1 cellular context compared by ENCODE assay signal in the genomic region with DNA sequence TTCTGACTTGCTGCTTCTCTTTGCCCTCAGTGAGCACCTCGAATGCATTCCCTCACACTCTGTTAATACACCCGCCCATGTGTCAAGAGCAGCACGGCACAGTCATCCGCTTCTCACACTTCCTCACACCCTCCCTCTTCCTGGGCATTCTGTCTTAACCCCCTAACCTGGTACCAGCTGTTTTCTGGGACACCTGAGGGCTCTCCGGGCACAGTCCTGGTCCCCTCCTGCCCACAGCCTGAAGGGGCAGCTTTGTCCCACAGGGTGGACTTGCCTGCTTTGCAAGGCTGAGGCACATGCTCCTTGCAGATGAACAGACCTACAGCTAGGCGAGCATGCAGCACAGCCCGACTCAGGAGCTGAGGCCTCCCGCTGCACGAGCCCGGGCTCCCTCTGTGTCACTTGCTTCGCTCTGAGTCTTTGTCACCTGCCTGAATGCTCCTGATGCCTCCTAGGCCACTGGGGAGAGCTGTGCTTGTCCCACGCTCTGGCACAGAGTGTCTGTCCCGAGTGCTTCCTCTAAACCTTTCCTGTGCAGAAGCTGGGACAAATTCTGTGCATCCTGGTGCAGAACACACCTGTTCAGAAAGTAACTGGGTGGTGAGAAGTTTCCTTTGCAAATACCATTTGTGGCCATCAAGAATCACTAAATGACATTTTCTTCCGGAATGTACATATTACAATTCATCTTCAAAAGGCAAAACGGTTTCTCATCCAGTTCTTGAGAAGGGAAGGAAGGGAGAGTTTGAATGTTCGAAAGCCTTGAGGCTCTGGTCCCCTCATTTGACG.
TF ChIP-seq lines count a peak whose summit lies in the region.

No MANE protein-coding gene starts in this region.

TF ChIP-seq in WTC11, 78 proteins besides CTCF, POLR2A, EP300 and RAD21 (continued from another document):
- TF ChIP-seq, protein P1, sequence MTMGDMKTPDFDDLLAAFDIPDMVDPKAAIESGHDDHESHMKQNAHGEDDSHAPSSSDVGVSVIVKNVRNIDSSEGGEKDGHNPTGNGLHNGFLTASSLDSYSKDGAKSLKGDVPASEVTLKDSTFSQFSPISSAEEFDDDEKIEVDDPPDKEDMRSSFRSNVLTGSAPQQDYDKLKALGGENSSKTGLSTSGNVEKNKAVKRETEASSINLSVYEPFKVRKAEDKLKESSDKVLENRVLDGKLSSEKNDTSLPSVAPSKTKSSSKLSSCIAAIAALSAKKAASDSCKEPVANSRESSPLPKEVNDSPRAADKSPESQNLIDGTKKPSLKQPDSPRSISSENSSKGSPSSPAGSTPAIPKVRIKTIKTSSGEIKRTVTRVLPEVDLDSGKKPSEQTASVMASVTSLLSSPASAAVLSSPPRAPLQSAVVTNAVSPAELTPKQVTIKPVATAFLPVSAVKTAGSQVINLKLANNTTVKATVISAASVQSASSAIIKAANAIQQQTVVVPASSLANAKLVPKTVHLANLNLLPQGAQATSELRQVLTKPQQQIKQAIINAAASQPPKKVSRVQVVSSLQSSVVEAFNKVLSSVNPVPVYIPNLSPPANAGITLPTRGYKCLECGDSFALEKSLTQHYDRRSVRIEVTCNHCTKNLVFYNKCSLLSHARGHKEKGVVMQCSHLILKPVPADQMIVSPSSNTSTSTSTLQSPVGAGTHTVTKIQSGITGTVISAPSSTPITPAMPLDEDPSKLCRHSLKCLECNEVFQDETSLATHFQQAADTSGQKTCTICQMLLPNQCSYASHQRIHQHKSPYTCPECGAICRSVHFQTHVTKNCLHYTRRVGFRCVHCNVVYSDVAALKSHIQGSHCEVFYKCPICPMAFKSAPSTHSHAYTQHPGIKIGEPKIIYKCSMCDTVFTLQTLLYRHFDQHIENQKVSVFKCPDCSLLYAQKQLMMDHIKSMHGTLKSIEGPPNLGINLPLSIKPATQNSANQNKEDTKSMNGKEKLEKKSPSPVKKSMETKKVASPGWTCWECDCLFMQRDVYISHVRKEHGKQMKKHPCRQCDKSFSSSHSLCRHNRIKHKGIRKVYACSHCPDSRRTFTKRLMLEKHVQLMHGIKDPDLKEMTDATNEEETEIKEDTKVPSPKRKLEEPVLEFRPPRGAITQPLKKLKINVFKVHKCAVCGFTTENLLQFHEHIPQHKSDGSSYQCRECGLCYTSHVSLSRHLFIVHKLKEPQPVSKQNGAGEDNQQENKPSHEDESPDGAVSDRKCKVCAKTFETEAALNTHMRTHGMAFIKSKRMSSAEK (CRISPR knock-in tag; IDR thresholded peaks at IDR 0.05; ENCODE audit: borderline replicate concordance): no peak
- TF ChIP-seq, protein P2, sequence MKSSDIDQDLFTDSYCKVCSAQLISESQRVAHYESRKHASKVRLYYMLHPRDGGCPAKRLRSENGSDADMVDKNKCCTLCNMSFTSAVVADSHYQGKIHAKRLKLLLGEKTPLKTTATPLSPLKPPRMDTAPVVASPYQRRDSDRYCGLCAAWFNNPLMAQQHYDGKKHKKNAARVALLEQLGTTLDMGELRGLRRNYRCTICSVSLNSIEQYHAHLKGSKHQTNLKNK (CRISPR knock-in tag; IDR thresholded peaks at IDR 0.05): no peak
- TF ChIP-seq CREB1 (CRISPR knock-in tag; IDR thresholded peaks at IDR 0.05) (no peak), JUN (CRISPR knock-in tag; IDR thresholded peaks at IDR 0.05) (no peak), ZNF219 (CRISPR knock-in tag; IDR thresholded peaks at IDR 0.05; ENCODE audit: borderline replicate concordance) (no peak), ETV6 (CRISPR knock-in tag; IDR thresholded peaks at IDR 0.05) (no peak), ZNF263 (CRISPR knock-in tag; IDR thresholded peaks at IDR 0.05; ENCODE audit: low read depth) (no peak)
- TF ChIP-seq, protein P3, sequence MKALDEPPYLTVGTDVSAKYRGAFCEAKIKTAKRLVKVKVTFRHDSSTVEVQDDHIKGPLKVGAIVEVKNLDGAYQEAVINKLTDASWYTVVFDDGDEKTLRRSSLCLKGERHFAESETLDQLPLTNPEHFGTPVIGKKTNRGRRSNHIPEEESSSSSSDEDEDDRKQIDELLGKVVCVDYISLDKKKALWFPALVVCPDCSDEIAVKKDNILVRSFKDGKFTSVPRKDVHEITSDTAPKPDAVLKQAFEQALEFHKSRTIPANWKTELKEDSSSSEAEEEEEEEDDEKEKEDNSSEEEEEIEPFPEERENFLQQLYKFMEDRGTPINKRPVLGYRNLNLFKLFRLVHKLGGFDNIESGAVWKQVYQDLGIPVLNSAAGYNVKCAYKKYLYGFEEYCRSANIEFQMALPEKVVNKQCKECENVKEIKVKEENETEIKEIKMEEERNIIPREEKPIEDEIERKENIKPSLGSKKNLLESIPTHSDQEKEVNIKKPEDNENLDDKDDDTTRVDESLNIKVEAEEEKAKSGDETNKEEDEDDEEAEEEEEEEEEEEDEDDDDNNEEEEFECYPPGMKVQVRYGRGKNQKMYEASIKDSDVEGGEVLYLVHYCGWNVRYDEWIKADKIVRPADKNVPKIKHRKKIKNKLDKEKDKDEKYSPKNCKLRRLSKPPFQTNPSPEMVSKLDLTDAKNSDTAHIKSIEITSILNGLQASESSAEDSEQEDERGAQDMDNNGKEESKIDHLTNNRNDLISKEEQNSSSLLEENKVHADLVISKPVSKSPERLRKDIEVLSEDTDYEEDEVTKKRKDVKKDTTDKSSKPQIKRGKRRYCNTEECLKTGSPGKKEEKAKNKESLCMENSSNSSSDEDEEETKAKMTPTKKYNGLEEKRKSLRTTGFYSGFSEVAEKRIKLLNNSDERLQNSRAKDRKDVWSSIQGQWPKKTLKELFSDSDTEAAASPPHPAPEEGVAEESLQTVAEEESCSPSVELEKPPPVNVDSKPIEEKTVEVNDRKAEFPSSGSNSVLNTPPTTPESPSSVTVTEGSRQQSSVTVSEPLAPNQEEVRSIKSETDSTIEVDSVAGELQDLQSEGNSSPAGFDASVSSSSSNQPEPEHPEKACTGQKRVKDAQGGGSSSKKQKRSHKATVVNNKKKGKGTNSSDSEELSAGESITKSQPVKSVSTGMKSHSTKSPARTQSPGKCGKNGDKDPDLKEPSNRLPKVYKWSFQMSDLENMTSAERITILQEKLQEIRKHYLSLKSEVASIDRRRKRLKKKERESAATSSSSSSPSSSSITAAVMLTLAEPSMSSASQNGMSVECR (CRISPR knock-in tag; IDR thresholded peaks at IDR 0.05; ENCODE audit: borderline replicate concordance): no peak
